In genomic region chr21:33948096-33948950, GRCh38 we compare ENCODE assay signal across 8 cellular contexts. TPM values are rescaled to one million over a fixed set of nuclear protein-coding genes. Genes with fewer than 3 reads are reported as not detected.
A peak's percentile ranks its signal among the peaks of the same experiment; 100 is the strongest.
DNase-seq lines count a peak whose midpoint lies in the region; ATAC-seq and TF ChIP-seq lines count a peak whose summit lies in the region.

No MANE protein-coding gene starts in this region.

- H3K4me1 ChIP-seq in right lobe of liver, result no peaks in the 10 kb centered on the region

- H3K9me3 ChIP-seq in right lobe of liver, result no peaks in the 10 kb centered on the region

- TF ChIP-seq CTCF in right lobe of liver (IDR thresholded peaks at IDR 0.05), result no peak

- intact Hi-C loops in right lobe of liver (cut with DNase I), result no loop called here

- TF ChIP-seq POLR2A in right lobe of liver (IDR thresholded peaks at IDR 0.05), result no peak

- H3K27ac ChIP-seq in right lobe of liver, result no peak overlapping the region

- no peaks in the 10 kb centered on the region for H3K36me3 ChIP-seq in right lobe of liver

- 45% methylated on average over 13 of the region's 17 CpGs for WGBS in right lobe of liver (ENCODE audit: insufficient coverage, low coverage, low lambda C conversion rate, missing lambda C conversion rate)

- no peaks in the 10 kb centered on the region for H3K27me3 ChIP-seq in right lobe of liver

- H3K4me3 ChIP-seq in right lobe of liver, result no peak overlapping the region

- DNase-seq in NCI-H146 (lab: John Stamatoyannopoulos, UW), result peak; percentile 34
- DNase-seq in NCI-H146 treated with DMSO at 0.1 percent for 48 hours (lab: John Stamatoyannopoulos, UW; ENCODE audit: unreplicated experiment), result no peak
- DNase-seq in NCI-H2196 treated with DMSO at 0.1 percent for 48 hours (lab: John Stamatoyannopoulos, UW; ENCODE audit: unreplicated experiment), result peak; percentile 62
- peak; percentile 48 to 54 for DNase-seq in activated CD4-positive, alpha-beta T cell treated with anti-CD3 and anti-CD28 coated beads for 24 hours (ENCODE audit: low read depth in 2 of 2)
- peak; percentile 85 for DNase-seq in cerebellum (ENCODE audit: low spot score)
- no peak for DNase-seq in right lobe of liver
- DNase-seq in stimulated activated CD4-positive, alpha-beta T cell treated with anti-CD3 and anti-CD28 coated beads, TNF-alpha, amount 100 ng/mL, for 24 hours (ENCODE audit: low read depth in 3 of 3), result peak; percentile 61 to 71 (median 66)

- ATAC-seq in HG03039 (IDR thresholded peaks at IDR 0.05; ENCODE audit: unreplicated experiment), result peak; percentile 34
- ATAC-seq in right lobe of liver, result peak; percentile 33 to 65 (median 58)

RNA-seq across cellular contexts. Expression of gene ATP5PO, which starts 32.7 kb away (rescaled TPM):
- 82.2 TPM for total RNA-seq in cerebellum
- 100 to 1,000 TPM in 3 of 6 experiments, 10 to 100 TPM in 3; 87.3 to 191 (median 98.7) TPM for total RNA-seq in right lobe of liver

Comparison
In these comparisons a context has a peak if more than half of its experiments do, and no peak if none do; other contexts are left out.
1. DNase-seq: peak in NCI-H146 (single experiment), NCI-H2196 treated with DMSO at 0.1 percent for 48 hours (single experiment), activated CD4-positive, alpha-beta T cell treated with anti-CD3 and anti-CD28 coated beads for 24 hours (2 of 2), cerebellum (single experiment) and stimulated activated CD4-positive, alpha-beta T cell treated with anti-CD3 and anti-CD28 coated beads, TNF-alpha, amount 100 ng/mL, for 24 hours (3 of 3); none in NCI-H146 treated with DMSO at 0.1 percent for 48 hours (single experiment) and right lobe of liver (0 of 3).